In genomic region chr5:154311362-154311761, GRCh38 we compare ENCODE assay signal across 12 cellular contexts.
DNase-seq lines count a peak whose midpoint lies in the region; ATAC-seq lines count a peak whose summit lies in the region.
"Had no signal": no experiment of that assay in that cellular context is flagged by ENCODE, and none has a peak within 500 bp of the region (broad histone marks: within the 10 kb centered on the region; RNA-seq: fewer than 3 reads in every experiment).

No MANE protein-coding gene starts in this region.

- H3K27ac Mint-ChIP-seq in immature natural killer cell, result peak overlapping the region in 2 of 6 donors; percentile 11 to 17
- H3K27ac Mint-ChIP-seq: activated naive CD8-positive, alpha-beta T cell; naive thymus-derived CD8-positive, alpha-beta T cell had no signal

- peaks cover 0 to 5% (median 2%) of the 10 kb centered on the region in 3 donors for H3K27me3 Mint-ChIP-seq in immature natural killer cell (ENCODE audit: low read depth in 3 of 3)
- H3K27me3 Mint-ChIP-seq: activated naive CD8-positive, alpha-beta T cell; naive thymus-derived CD8-positive, alpha-beta T cell had no signal

- H3K36me3 Mint-ChIP-seq in immature natural killer cell, result peaks cover 4 to 10% (median 7%) of the 10 kb centered on the region in 3 donors

- H3K9me3 Mint-ChIP-seq in immature natural killer cell, result no peaks in the 10 kb centered on the region

- DNase-seq in MV-4-11 (lab: John Stamatoyannopoulos, UW) (peak; percentile 64), immature natural killer cell (peak in 2 of 3 donors; percentile 5 to 10), activated gamma-delta T cell (lab: John Stamatoyannopoulos, UW) (no peak), DMS 273 (lab: John Stamatoyannopoulos, UW; ENCODE audit: unreplicated experiment) (no peak), UCSD-AML1 (lab: John Stamatoyannopoulos, UW; ENCODE audit: unreplicated experiment) (no peak)
- DNase-seq: effector memory CD4-positive, alpha-beta T cell; naive thymus-derived CD8-positive, alpha-beta T cell; NCI-H524 had no signal

- H3K4me1 Mint-ChIP-seq in immature natural killer cell, result peaks cover 43 to 61% of the 10 kb centered on the region in 2 donors

- peak overlapping the region in 1 of 5 donors; percentile 12 for H3K4me3 Mint-ChIP-seq in immature natural killer cell
- H3K4me3 Mint-ChIP-seq: activated naive CD8-positive, alpha-beta T cell; naive thymus-derived CD8-positive, alpha-beta T cell had no signal

- ATAC-seq in GM18867 (IDR thresholded peaks at IDR 0.05; ENCODE audit: unreplicated experiment) (peak; percentile 83), GM21717 (IDR thresholded peaks at IDR 0.05; ENCODE audit: unreplicated experiment) (peak; percentile 51), HG02970 (IDR thresholded peaks at IDR 0.05; ENCODE audit: low FRiP score, unreplicated experiment) (no peak)
- ATAC-seq: naive thymus-derived CD8-positive, alpha-beta T cell had no signal

Comparison
In these comparisons a context has a peak if more than half of its experiments do, and no peak if none do; other contexts are left out.
1. DNase-seq: peak in MV-4-11 (single experiment) and immature natural killer cell (2 of 3); none in activated gamma-delta T cell (single experiment), DMS 273 (single experiment) and UCSD-AML1 (single experiment).